Comparison of ENCODE assay signal across 1 cellular context in the genomic region with DNA sequence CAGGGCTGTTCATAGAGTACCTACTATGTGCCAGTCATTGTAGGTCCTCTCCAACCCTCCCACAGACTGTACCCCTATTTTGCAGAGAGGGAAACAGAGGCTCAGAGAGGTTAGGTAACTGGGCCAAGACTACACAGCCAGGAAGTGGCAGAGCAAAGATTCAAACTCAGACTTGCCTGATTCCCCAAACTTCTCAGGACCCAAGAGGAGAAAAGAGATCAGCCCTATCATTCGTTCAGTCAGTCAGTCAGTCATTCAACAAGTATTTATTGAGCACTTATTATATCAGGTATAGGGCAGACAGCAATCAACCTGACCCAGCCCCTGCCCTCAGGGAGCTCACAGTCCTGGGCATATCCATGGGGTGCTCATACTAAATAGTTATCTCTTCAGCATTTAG.
TF ChIP-seq lines count a peak whose summit lies in the region.

No MANE protein-coding gene starts in this region.

TF ChIP-seq in HEK293, 187 proteins besides CTCF, POLR2A, EP300 and RAD21 (continued from another document):
- TF ChIP-seq SCRT2 (tag by site-specific recombination; IDR thresholded peaks at IDR 0.05): 0 out of 2 replicates have a peak, but pooled peaks have one; percentile 19
- TF ChIP-seq, protein P1, sequence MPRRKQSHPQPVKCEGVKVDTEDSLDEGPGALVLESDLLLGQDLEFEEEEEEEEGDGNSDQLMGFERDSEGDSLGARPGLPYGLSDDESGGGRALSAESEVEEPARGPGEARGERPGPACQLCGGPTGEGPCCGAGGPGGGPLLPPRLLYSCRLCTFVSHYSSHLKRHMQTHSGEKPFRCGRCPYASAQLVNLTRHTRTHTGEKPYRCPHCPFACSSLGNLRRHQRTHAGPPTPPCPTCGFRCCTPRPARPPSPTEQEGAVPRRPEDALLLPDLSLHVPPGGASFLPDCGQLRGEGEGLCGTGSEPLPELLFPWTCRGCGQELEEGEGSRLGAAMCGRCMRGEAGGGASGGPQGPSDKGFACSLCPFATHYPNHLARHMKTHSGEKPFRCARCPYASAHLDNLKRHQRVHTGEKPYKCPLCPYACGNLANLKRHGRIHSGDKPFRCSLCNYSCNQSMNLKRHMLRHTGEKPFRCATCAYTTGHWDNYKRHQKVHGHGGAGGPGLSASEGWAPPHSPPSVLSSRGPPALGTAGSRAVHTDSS (tag by site-specific recombination; IDR thresholded peaks at IDR 0.05): no peak
- TF ChIP-seq ZNF664 (tag by site-specific recombination; IDR thresholded peaks at IDR 0.05): peak; percentile 80; the same call in 1 of the 2 replicates
